In the genomic region with DNA sequence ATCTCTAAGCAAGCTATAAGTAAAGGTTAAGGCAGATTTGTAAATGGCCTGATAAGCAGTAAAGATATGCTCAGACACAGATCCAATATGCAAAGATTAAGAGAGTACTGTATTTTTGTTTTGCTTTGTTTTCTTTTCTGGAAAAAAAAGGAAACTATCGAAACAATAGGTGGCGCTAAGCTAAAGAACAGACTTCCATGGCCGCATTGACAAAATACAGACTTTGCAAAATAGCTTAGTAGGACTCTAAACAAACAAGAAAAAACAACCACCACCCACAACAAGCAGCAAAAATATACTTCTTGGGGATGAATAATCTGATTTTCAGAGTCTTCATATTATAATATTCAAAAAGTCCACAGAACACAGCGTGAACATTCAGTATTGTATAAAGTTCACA, we compare ENCODE assay signal across 19 cellular contexts.
DNase-seq lines count a peak whose midpoint lies in the region; ATAC-seq and TF ChIP-seq lines count a peak whose summit lies in the region.
"Had no signal": no experiment of that assay in that cellular context is flagged by ENCODE, and none has a peak within 500 bp of the region (broad histone marks: within the 10 kb centered on the region; RNA-seq: fewer than 3 reads in every experiment).

No MANE protein-coding gene starts in this region.

- TF ChIP-seq RAD21 in SK-N-SH (IDR thresholded peaks at IDR 0.05; ENCODE audit: low read length), result peak; percentile 40

- H3K36me3 ChIP-seq in SK-N-SH (replicated peaks in 1 of 2; ENCODE audit: control insufficient read depth in 1 of 2, insufficient read depth in 2 of 2, low read length in 1 of 2) (no peaks in the 10 kb centered on the region), OCI-LY7 (ENCODE audit: insufficient read depth, low read length) (no peaks in the 10 kb centered on the region), endodermal cell (ENCODE audit: control insufficient read depth, insufficient read depth, low read length) (no peaks in the 10 kb centered on the region)
- H3K36me3 ChIP-seq: tibial artery had no signal

- in situ Hi-C loops in KBM-7 (cut with MboI; ENCODE audit: low pct_unique_long_range_greater_than_20kb, low sequenced_read_pairs), result no loop called here

- TF ChIP-seq EP300 in SK-N-SH (IDR thresholded peaks at IDR 0.05; ENCODE audit: borderline replicate concordance in 1 of 2, low read depth in 1 of 2, low read length in 1 of 2), result no peak

- H3K27ac Mint-ChIP-seq in endodermal cell, result no peak overlapping the region
- H3K27ac Mint-ChIP-seq: activated CD4-positive, alpha-beta memory T cell treated with anti-CD3 and anti-CD28 coated beads for 36 hours; activated naive CD8-positive, alpha-beta T cell; activated T-cell treated with anti-CD3 and anti-CD28 coated beads, Interleukin-2, amount 50 U/mL, for 72 hours; CD8-positive, alpha-beta T cell; IgD-negative memory B cell; natural killer cell; T-cell had no signal

- CTCF ChIA-PET in SK-N-SH (lab: Yijun Ruan, JAX) (interaction anchor here (0.9 to 1.3 kb wide), 5 partner anchors 9 to 150 kb away, joined by 3 to 4 read pairs (median 3); no protein-coding TSS in a partner anchor), OCI-LY7 (lab: Charles Lee; ENCODE audit: unreplicated experiment) (no interaction called here)

- WGBS in SK-N-SH (ENCODE audit: low lambda C conversion rate), result 71% methylated on average over 4 of the region's 4 CpGs
- 68% methylated on average over 4 of the region's 4 CpGs; no CpG with 5 or more reads in 1 of the 2 experiments for WGBS in endodermal cell (ENCODE audit: insufficient coverage in 1 of 2, insufficient read length in 1 of 2), 2 experiments

- intact Hi-C loops in OCI-LY7 (cut with micrococcal nuclease; ENCODE audit: unreplicated experiment), result no loop called here

- H3K27me3 ChIP-seq in SK-N-SH (ENCODE audit: insufficient read depth), result no peaks in the 10 kb centered on the region
- H3K27me3 ChIP-seq in endodermal cell (ENCODE audit: control insufficient read depth, insufficient read depth, low read length, poor library complexity, severe bottlenecking), result no peaks in the 10 kb centered on the region
- H3K27me3 ChIP-seq: tibial artery had no signal

- H3K4me2 ChIP-seq in SK-N-SH (no peak overlapping the region), OCI-LY7 (ENCODE audit: low read length) (no peak overlapping the region)

- H3K9me2 ChIP-seq in SK-N-SH, result no peaks in the 10 kb centered on the region
- H3K9me2 ChIP-seq in OCI-LY7 (ENCODE audit: insufficient read depth, low read length), result no peaks in the 10 kb centered on the region

- DNase-seq in SK-N-SH (no peak), OCI-LY7 (ENCODE audit: low spot score) (no peak), endodermal cell (no peak), KBM-7 (no peak)
- DNase-seq: activated CD4-positive, alpha-beta memory T cell treated with anti-CD3 and anti-CD28 coated beads for 36 hours; activated T-cell treated with anti-CD3 and anti-CD28 coated beads, Interleukin-2, amount 50 U/mL, for 72 hours; CD8-positive, alpha-beta T cell; EL; natural killer cell; NCI-H1092 treated with DMSO at 0.1 percent for 48 hours; psoas muscle; T-cell; tibial artery had no signal

- H3K9me3 ChIP-seq in SK-N-SH (no peaks in the 10 kb centered on the region), OCI-LY7 (ENCODE audit: low read length) (no peaks in the 10 kb centered on the region), endodermal cell (ENCODE audit: control insufficient read depth, low read length) (no peaks in the 10 kb centered on the region)
- H3K9me3 ChIP-seq: psoas muscle had no signal

- H2AFZ ChIP-seq in SK-N-SH (ENCODE audit: low read depth) (no peak overlapping the region), OCI-LY7 (ENCODE audit: low read length) (no peak overlapping the region)

- H3K4me3 ChIP-seq in SK-N-SH (ENCODE audit: low read depth in 2 of 2, low read length in 1 of 2), result no peak overlapping the region
- H3K4me3 ChIP-seq in OCI-LY7 (ENCODE audit: low read depth, low read length, poor library complexity, severe bottlenecking), result no peak overlapping the region
- H3K4me3 ChIP-seq in endodermal cell (ENCODE audit: low read length), result no peak overlapping the region
- H3K4me3 ChIP-seq: psoas muscle, tibial artery had no signal

- H3K9ac ChIP-seq in SK-N-SH, result no peak overlapping the region
- H3K9ac ChIP-seq in endodermal cell (ENCODE audit: extremely low read depth, low read length, poor library complexity, severe bottlenecking), result no peak overlapping the region

- TF ChIP-seq CTCF in SK-N-SH (IDR thresholded peaks at IDR 0.05) (peak; percentile 48), OCI-LY7 (conservative IDR thresholded peaks at IDR 0.05; ENCODE audit: low read length) (peak; percentile 54), endodermal cell (conservative IDR thresholded peaks at IDR 0.05) (peak; percentile 69)

- H3K4me1 ChIP-seq in SK-N-SH (ENCODE audit: control insufficient read depth in 1 of 2, insufficient read depth in 2 of 2, low read depth in 1 of 2, low read length in 1 of 2) (no peaks in the 10 kb centered on the region; a peak in 1 of 4 replicates), OCI-LY7 (ENCODE audit: insufficient read depth, low read length, poor library complexity, severe bottlenecking) (no peaks in the 10 kb centered on the region), endodermal cell (ENCODE audit: control insufficient read depth, insufficient read depth, low read length) (no peaks in the 10 kb centered on the region)
- H3K4me1 ChIP-seq: psoas muscle, tibial artery had no signal

- no peaks in the 10 kb centered on the region for H3K27me3 Mint-ChIP-seq in endodermal cell (ENCODE audit: insufficient read depth)
- H3K27me3 Mint-ChIP-seq: activated CD4-positive, alpha-beta memory T cell treated with anti-CD3 and anti-CD28 coated beads for 36 hours; activated naive CD8-positive, alpha-beta T cell; IgD-negative memory B cell; T-cell had no signal

- no peaks in the 10 kb centered on the region for H3K36me3 Mint-ChIP-seq in endodermal cell (ENCODE audit: low read depth)
- H3K36me3 Mint-ChIP-seq: activated CD4-positive, alpha-beta memory T cell treated with anti-CD3 and anti-CD28 coated beads for 36 hours; activated naive CD8-positive, alpha-beta T cell; CD8-positive, alpha-beta T cell; IgD-negative memory B cell; T-cell had no signal

- H3K79me2 ChIP-seq in SK-N-SH (ENCODE audit: insufficient read depth) (no peaks in the 10 kb centered on the region), OCI-LY7 (ENCODE audit: insufficient read depth, low read depth, low read length) (no peaks in the 10 kb centered on the region)

- BruUV-seq in OCI-LY7 (replicated peaks; lab: Mats Ljungman, UMichigan), result no TSS peak

- H3K4me3 Mint-ChIP-seq in endodermal cell, result no peak overlapping the region
- H3K4me3 Mint-ChIP-seq: activated CD4-positive, alpha-beta memory T cell treated with anti-CD3 and anti-CD28 coated beads for 36 hours; activated naive CD8-positive, alpha-beta T cell; activated T-cell treated with anti-CD3 and anti-CD28 coated beads, Interleukin-2, amount 50 U/mL, for 72 hours; CD8-positive, alpha-beta T cell; IgD-negative memory B cell; natural killer cell; T-cell had no signal

- POLR2A ChIA-PET in SK-N-SH (lab: Yijun Ruan, JAX) (no interaction called here), OCI-LY7 (lab: Charles Lee) (no interaction called here)

- H3K27ac ChIP-seq in SK-N-SH (ENCODE audit: low read depth in 2 of 2, low read length in 1 of 2) (peak overlapping the region in 1 of 2 experiments; percentile 75; a peak in 2 of 4 replicates), OCI-LY7 (ENCODE audit: low read depth, low read length, poor library complexity, severe bottlenecking) (no peak overlapping the region), endodermal cell (ENCODE audit: low read depth, low read length) (no peak overlapping the region)
- H3K27ac ChIP-seq: psoas muscle, tibial artery had no signal

- H3K4me1 Mint-ChIP-seq in endodermal cell, result peaks cover 6% of the 10 kb centered on the region
- H3K4me1 Mint-ChIP-seq: IgD-negative memory B cell, natural killer cell, T-cell had no signal

- H3K9me3 Mint-ChIP-seq in endodermal cell, result peaks cover 5% of the 10 kb centered on the region

- no peak for ATAC-seq in SK-N-SH treated with all-trans-retinoic acid at 6 μM for 48 hours
- no peak for ATAC-seq in GM21737 (IDR thresholded peaks at IDR 0.05; ENCODE audit: unreplicated experiment)
- ATAC-seq in GM18907 (IDR thresholded peaks at IDR 0.05; ENCODE audit: unreplicated experiment), result no peak
- ATAC-seq in GM21786 (IDR thresholded peaks at IDR 0.05; ENCODE audit: unreplicated experiment), result no peak
- ATAC-seq: activated T-cell treated with anti-CD3 and anti-CD28 coated beads, Interleukin-2, amount 50 U/mL, for 72 hours; CD8-positive, alpha-beta T cell; natural killer cell; psoas muscle; T-cell had no signal

- H4K20me1 ChIP-seq in SK-N-SH (ENCODE audit: insufficient read depth) (no peaks in the 10 kb centered on the region), OCI-LY7 (ENCODE audit: insufficient read depth, low read length) (no peaks in the 10 kb centered on the region)

- H3F3A ChIP-seq in SK-N-SH (replicated peaks; ENCODE audit: insufficient read depth), result no peaks in the 10 kb centered on the region

TF ChIP-seq in SK-N-SH, 30 proteins besides CTCF, POLR2A, EP300 and RAD21 (continues in another document):
- no peak for TF ChIP-seq MXI1 (IDR thresholded peaks at IDR 0.05; ENCODE audit: low read depth, low read length)
- TF ChIP-seq, protein P1, sequence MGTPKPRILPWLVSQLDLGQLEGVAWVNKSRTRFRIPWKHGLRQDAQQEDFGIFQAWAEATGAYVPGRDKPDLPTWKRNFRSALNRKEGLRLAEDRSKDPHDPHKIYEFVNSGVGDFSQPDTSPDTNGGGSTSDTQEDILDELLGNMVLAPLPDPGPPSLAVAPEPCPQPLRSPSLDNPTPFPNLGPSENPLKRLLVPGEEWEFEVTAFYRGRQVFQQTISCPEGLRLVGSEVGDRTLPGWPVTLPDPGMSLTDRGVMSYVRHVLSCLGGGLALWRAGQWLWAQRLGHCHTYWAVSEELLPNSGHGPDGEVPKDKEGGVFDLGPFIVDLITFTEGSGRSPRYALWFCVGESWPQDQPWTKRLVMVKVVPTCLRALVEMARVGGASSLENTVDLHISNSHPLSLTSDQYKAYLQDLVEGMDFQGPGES (IDR thresholded peaks at IDR 0.05; ENCODE audit: low read depth, low read length), result no peak
- TF ChIP-seq FOXM1 (IDR thresholded peaks at IDR 0.05; ENCODE audit: low read depth), result no peak

TF ChIP-seq in SK-N-SH treated with all-trans-retinoic acid at 6 μM for 48 hours, 23 proteins besides CTCF, POLR2A, EP300 and RAD21 (continues in another document):
- TF ChIP-seq ZNF565 (CRISPR knock-in tag; conservative IDR thresholded peaks at IDR 0.05; ENCODE audit: low read depth) (no peak), CSDC2 (CRISPR knock-in tag; IDR thresholded peaks at IDR 0.05) (no peak), ESRRG (CRISPR knock-in tag; IDR thresholded peaks at IDR 0.05) (no peak)
